Comparison of ENCODE assay signal across 9 cellular contexts in genomic region chr10:124539935-124540641, GRCh38.
DNase-seq lines count a peak whose midpoint lies in the region; ATAC-seq, FAIRE-seq and TF ChIP-seq lines count a peak whose summit lies in the region.
"Had no signal": no experiment of that assay in that cellular context is flagged by ENCODE, and none has a peak within 500 bp of the region (broad histone marks: within the 10 kb centered on the region; RNA-seq: fewer than 3 reads in every experiment).

No MANE protein-coding gene starts in this region.

- DNase-seq in EL: peak; percentile 28
- peak; percentile 7 for DNase-seq in HFFc6
- DNase-seq in SK-N-DZ (ENCODE audit: low spot score): peak; percentile 66
- peak; percentile 75 for DNase-seq in activated naive CD4-positive, alpha-beta T cell treated with anti-CD3 and anti-CD28 coated beads, Interleukin-2, amount 10 ng/mL, durations not matched to agents 7 days and 5 days
- DNase-seq in left cardiac atrium: peak; percentile 79
- DNase-seq in small intestine: peak; percentile 33
- DNase-seq in NCI-H1105 (lab: John Stamatoyannopoulos, UW): no peak

- H3K4me3 ChIP-seq in small intestine (ENCODE audit: low read depth in 1 of 2, low read length in 2 of 2): no peak overlapping the region
- H3K4me3 ChIP-seq: SJSA1 had no signal

- no peaks in the 10 kb centered on the region for H3K27me3 ChIP-seq in small intestine (ENCODE audit: control insufficient read depth in 2 of 2, insufficient read depth in 2 of 2, low read length in 2 of 2)

- H3K27me3 Mint-ChIP-seq in HFFc6 (ENCODE audit: insufficient read depth): peaks cover 2% of the 10 kb centered on the region
- peaks cover 21% of the 10 kb centered on the region for H3K27me3 Mint-ChIP-seq in activated naive CD4-positive, alpha-beta T cell treated with anti-CD3 and anti-CD28 coated beads, Interleukin-2, amount 10 ng/mL, durations not matched to agents 7 days and 5 days

- H3K36me3 Mint-ChIP-seq in HFFc6 (ENCODE audit: low read depth): no peaks in the 10 kb centered on the region
- no peaks in the 10 kb centered on the region for H3K36me3 Mint-ChIP-seq in activated naive CD4-positive, alpha-beta T cell treated with anti-CD3 and anti-CD28 coated beads, Interleukin-2, amount 10 ng/mL, durations not matched to agents 7 days and 5 days

- H3K9me3 ChIP-seq in small intestine (ENCODE audit: control insufficient read depth, low read depth): no peaks in the 10 kb centered on the region
- H3K9me3 ChIP-seq: SJSA1 had no signal

- H3K4me3 Mint-ChIP-seq in HFFc6: no peak overlapping the region
- no peak overlapping the region for H3K4me3 Mint-ChIP-seq in activated naive CD4-positive, alpha-beta T cell treated with anti-CD3 and anti-CD28 coated beads, Interleukin-2, amount 10 ng/mL, durations not matched to agents 7 days and 5 days

- H3K4me1 ChIP-seq in small intestine (ENCODE audit: control insufficient read depth in 2 of 2, insufficient read depth in 1 of 2, low read depth in 1 of 2, low read length in 1 of 2): no peaks in the 10 kb centered on the region

- intact Hi-C loops in left cardiac atrium (cut with DNase I): loop anchor here (2.0 to 10.0 kb wide), 3 partner anchors 85 to 207 kb away; no protein-coding TSS in a partner anchor

- no peak for FAIRE-seq in small intestine (lab: Jason Lieb, UNC)

- no peaks in the 10 kb centered on the region for H3K9me3 Mint-ChIP-seq in HFFc6
- H3K9me3 Mint-ChIP-seq in activated naive CD4-positive, alpha-beta T cell treated with anti-CD3 and anti-CD28 coated beads, Interleukin-2, amount 10 ng/mL, durations not matched to agents 7 days and 5 days: no peaks in the 10 kb centered on the region

- TF ChIP-seq CTCF in HFFc6 (IDR thresholded peaks at IDR 0.05): peak; percentile 82

- H3K27ac Mint-ChIP-seq in HFFc6: no peak overlapping the region
- H3K27ac Mint-ChIP-seq in activated naive CD4-positive, alpha-beta T cell treated with anti-CD3 and anti-CD28 coated beads, Interleukin-2, amount 10 ng/mL, durations not matched to agents 7 days and 5 days: no peak overlapping the region

- CTCF ChIA-PET in activated naive CD4-positive, alpha-beta T cell treated with anti-CD3 and anti-CD28 coated beads, Interleukin-2, amount 10 ng/mL, durations not matched to agents 7 days and 5 days (lab: Charles Lee): interaction anchor here (0.7 to 3.6 kb wide), 6 partner anchors 12 to 283 kb away, joined by 3 to 26 read pairs (median 4); no protein-coding TSS in a partner anchor

- H3K27ac ChIP-seq in small intestine (ENCODE audit: low read depth in 1 of 2, low read length in 1 of 2): no peak overlapping the region
- H3K27ac ChIP-seq: SJSA1 had no signal

- H3K36me3 ChIP-seq in small intestine (ENCODE audit: control insufficient read depth in 2 of 2, insufficient read depth in 2 of 2, low read length in 2 of 2): no peaks in the 10 kb centered on the region
- H3K36me3 ChIP-seq: SJSA1 had no signal

- no peaks in the 10 kb centered on the region for H3K4me1 Mint-ChIP-seq in HFFc6 (ENCODE audit: low read depth)
- H3K4me1 Mint-ChIP-seq in activated naive CD4-positive, alpha-beta T cell treated with anti-CD3 and anti-CD28 coated beads, Interleukin-2, amount 10 ng/mL, durations not matched to agents 7 days and 5 days: peaks cover 7% of the 10 kb centered on the region

- WGBS in small intestine, 3 donors: 43 to 62% (median 53%) methylated on average over 23 to 26 of the region's 26 CpGs

- ATAC-seq in left cardiac atrium: peak; percentile 81 to 86
- ATAC-seq in GM18858 (IDR thresholded peaks at IDR 0.05; ENCODE audit: unreplicated experiment): no peak
